ENCODE assay signal across 16 cellular contexts in genomic region chr1:109300650-109301151, GRCh38. TPM values are rescaled to one million over a fixed set of nuclear protein-coding genes. Genes with fewer than 3 reads are reported as not detected.
DNase-seq lines count a peak whose midpoint lies in the region; ATAC-seq lines count a peak whose summit lies in the region.
"Had no signal": no experiment of that assay in that cellular context is flagged by ENCODE, and none has a peak within 500 bp of the region (broad histone marks: within the 10 kb centered on the region; RNA-seq: fewer than 3 reads in every experiment).

No MANE protein-coding gene starts in this region.

- ATAC-seq in left cardiac atrium: peak; percentile 38 to 46
- no peak for ATAC-seq in Right ventricle myocardium inferior
- ATAC-seq in GM18907 (IDR thresholded peaks at IDR 0.05; ENCODE audit: unreplicated experiment): no peak
- ATAC-seq in GM19324 (IDR thresholded peaks at IDR 0.05; ENCODE audit: low FRiP score, unreplicated experiment): no peak

- H3K27ac ChIP-seq in angular gyrus (ENCODE audit: low read depth, low read length) (peak overlapping the region; percentile 87), substantia nigra (ENCODE audit: low read depth, low read length, poor library complexity, severe bottlenecking) (peak overlapping the region; percentile 99)
- H3K27ac ChIP-seq: BLaER1 treated with 17β-estradiol and CSF1 and Interleukin-3, amounts not matched to agents 10 nM and 100 nM had no signal

- DNase-seq in left cardiac atrium (peak; percentile 53), Right ventricle myocardium inferior (ENCODE audit: missing footprints) (no peak), left kidney (ENCODE audit: low read depth, low spot score) (peak; percentile 76), substantia nigra (lab: John Stamatoyannopoulos, UW) (no peak), middle frontal gyrus (ENCODE audit: extremely low spot score, low spot score) (no peak)
- DNase-seq: 8988T; DND-41; NCI-H187; NCI-H345; NCI-H69; NK-92 treated with Interleukin-12 subunit alpha and Interleukin-12 subunit beta, amount 100 ng/mL, for 24 hours had no signal

- intact Hi-C loops in left cardiac atrium (cut with DNase I) (no loop called here), Right ventricle myocardium inferior (cut with DNase I) (no loop called here)

RNA-seq across cellular contexts. Expression of gene MYBPHL, which starts 6.1 kb away (rescaled TPM):
- 100 to 1,000 TPM; 220 to 239 TPM for total RNA-seq in left cardiac atrium
- not detected for total RNA-seq in Right ventricle myocardium inferior
- total RNA-seq: RPMI7951 had no signal

RNA-seq across cellular contexts. Expression of gene PSRC1, which starts 17.8 kb away (rescaled TPM):
- total RNA-seq in left cardiac atrium: 1 to 10 TPM; 2.3 to 2.5 TPM
- total RNA-seq in Right ventricle myocardium inferior: 1.2 TPM

RNA-seq across cellular contexts. Expression of gene CELSR2, which starts 51.4 kb away (rescaled TPM):
- total RNA-seq in left cardiac atrium (10 to 100 TPM; 15.6 to 21.1 TPM), Right ventricle myocardium inferior (6.5 TPM)

Comparison
In these comparisons a context has a peak if more than half of its experiments do, and no peak if none do; other contexts are left out.
1. ATAC-seq: peak in left cardiac atrium (2 of 2); none in Right ventricle myocardium inferior (single experiment), GM18907 (single experiment) and GM19324 (single experiment).
2. DNase-seq: peak in left cardiac atrium (single experiment) and left kidney (single experiment); none in Right ventricle myocardium inferior (single experiment), substantia nigra (0 of 49) and middle frontal gyrus (single experiment).
3. RNA of gene MYBPHL, which starts 6.1 kb away (total RNA-seq): 220 to 239 TPM in left cardiac atrium; not detected in Right ventricle myocardium inferior (single experiment); every median in the first group is over 100 times any median in the second.